Comparison of ENCODE assay signal across 21 cellular contexts in the genomic region with DNA sequence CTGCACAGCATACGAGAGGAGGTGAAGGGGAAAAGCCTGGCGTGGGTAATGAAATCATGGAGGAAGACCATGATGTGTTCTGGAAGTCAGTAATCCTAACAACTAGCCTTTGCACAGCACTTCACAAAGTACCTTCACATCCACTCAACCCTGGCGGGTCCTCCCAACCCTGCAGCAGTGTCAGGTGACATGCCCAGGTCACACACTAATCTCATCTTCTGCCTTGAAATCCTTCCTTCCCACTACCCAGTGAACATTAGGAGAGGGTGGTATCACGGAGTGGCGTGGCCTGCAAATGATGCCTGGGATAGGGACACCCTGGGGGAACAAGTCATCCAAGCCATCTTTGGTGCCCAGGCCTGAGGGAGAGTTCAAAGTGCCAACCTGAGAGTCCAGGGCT. TPM values are rescaled to one million over a fixed set of nuclear protein-coding genes. Genes with fewer than 3 reads are reported as not detected.
DNase-seq lines count a peak whose midpoint lies in the region; ATAC-seq and TF ChIP-seq lines count a peak whose summit lies in the region.
"Had no signal": no experiment of that assay in that cellular context is flagged by ENCODE, and none has a peak within 500 bp of the region (broad histone marks: within the 10 kb centered on the region; RNA-seq: fewer than 3 reads in every experiment).

No MANE protein-coding gene starts in this region.

- H3K56ac ChIP-seq in IMR-90 (ENCODE audit: extremely low read depth, insufficient read depth, low read length) = no peak overlapping the region

- H3K36me3 ChIP-seq in IMR-90 (ENCODE audit: control insufficient read depth, insufficient read depth, low read length) (no peaks in the 10 kb centered on the region), osteoblast (ENCODE audit: insufficient read depth, low read length) (no peaks in the 10 kb centered on the region)

- no peak overlapping the region for H3K27ac ChIP-seq in IMR-90 (ENCODE audit: insufficient read depth, low read length)
- no peak overlapping the region for H3K27ac ChIP-seq in osteoblast (ENCODE audit: low read depth, low read length)
- H3K27ac ChIP-seq: 22Rv1, A549, C4-2B had no signal

- no peak for TF ChIP-seq CTCF in IMR-90 (conservative IDR thresholded peaks at IDR 0.05; ENCODE audit: low read depth, low read length)
- TF ChIP-seq CTCF in endothelial cell (IDR thresholded peaks at IDR 0.05; ENCODE audit: unreplicated experiment) = no peak
- TF ChIP-seq CTCF in osteoblast (IDR thresholded peaks at IDR 0.05; ENCODE audit: extremely low read depth, low read depth, low read length) = no peak

- H3K9me1 ChIP-seq in IMR-90 (ENCODE audit: insufficient read depth, low read length) = peaks cover 10% of the 10 kb centered on the region

- dilution Hi-C loops in IMR-90 (cut with HindIII; ENCODE audit: low sequenced_read_pairs, unreplicated experiment) = no loop called here

- H3K9me3 Mint-ChIP-seq in activated CD4-positive, alpha-beta T cell treated with anti-CD3 and anti-CD28 coated beads, Interleukin-2, amount 10 ng/mL, durations not matched to agents 24 days and 14 days = no peaks in the 10 kb centered on the region
- no peaks in the 10 kb centered on the region for H3K9me3 Mint-ChIP-seq in endothelial cell (ENCODE audit: unreplicated experiment)
- H3K9me3 Mint-ChIP-seq: CD4-positive, alpha-beta T cell; H9 had no signal

- H3K4me1 Mint-ChIP-seq in activated CD4-positive, alpha-beta T cell treated with anti-CD3 and anti-CD28 coated beads, Interleukin-2, amount 10 ng/mL, durations not matched to agents 24 days and 14 days = peaks cover 18% of the 10 kb centered on the region
- H3K4me1 Mint-ChIP-seq in endothelial cell (ENCODE audit: unreplicated experiment) = peaks cover 10% of the 10 kb centered on the region

- no peaks in the 10 kb centered on the region for H3K27me3 Mint-ChIP-seq in activated CD4-positive, alpha-beta T cell treated with anti-CD3 and anti-CD28 coated beads, Interleukin-2, amount 10 ng/mL, durations not matched to agents 24 days and 14 days
- H3K27me3 Mint-ChIP-seq in endothelial cell (ENCODE audit: unreplicated experiment) = peaks cover 3% of the 10 kb centered on the region
- H3K27me3 Mint-ChIP-seq: CD4-positive, alpha-beta T cell had no signal

- H3K4ac ChIP-seq in IMR-90 (ENCODE audit: low read depth, low read length) = no peak overlapping the region

- CTCF ChIA-PET in IMR-90 (lab: Yijun Ruan, JAX) = no interaction called here

- H3K4me2 ChIP-seq in IMR-90 (ENCODE audit: low read depth, low read length) (no peak overlapping the region), osteoblast (ENCODE audit: insufficient read depth, low read length) (no peak overlapping the region)
- H3K4me2 ChIP-seq: A549 had no signal

- H3K4me1 ChIP-seq in IMR-90 (ENCODE audit: control insufficient read depth, insufficient read depth, low read length) (peaks cover 9% of the 10 kb centered on the region), osteoblast (ENCODE audit: insufficient read depth, low read length) (peaks cover 11% of the 10 kb centered on the region)
- H3K4me1 ChIP-seq: Caco-2 had no signal

- no peak overlapping the region for H2BK20ac ChIP-seq in IMR-90 (ENCODE audit: low read depth, low read length)

- in situ Hi-C loops in IMR-90 (cut with MboI; ENCODE audit: low sequenced_read_pairs) = no loop called here

- H3K18ac ChIP-seq in IMR-90 (ENCODE audit: low read depth, low read length) = no peak overlapping the region

- no peak overlapping the region for H3K4me3 Mint-ChIP-seq in activated CD4-positive, alpha-beta T cell treated with anti-CD3 and anti-CD28 coated beads, Interleukin-2, amount 10 ng/mL, durations not matched to agents 24 days and 14 days
- peak overlapping the region; percentile 31 for H3K4me3 Mint-ChIP-seq in endothelial cell (ENCODE audit: unreplicated experiment)
- H3K4me3 Mint-ChIP-seq: CD4-positive, alpha-beta T cell; H9 had no signal

- POLR2A ChIA-PET in IMR-90 (lab: Charles Lee; ENCODE audit: unreplicated experiment) = no interaction called here

- no peak overlapping the region for H4K5ac ChIP-seq in IMR-90 (ENCODE audit: low read depth, low read length)

- H2BK15ac ChIP-seq in IMR-90 (ENCODE audit: low read depth, low read length) = 0 out of 3 replicates have a peak overlapping the region, but pooled peaks have one; percentile 12

- H3K27me3 ChIP-seq in IMR-90 (ENCODE audit: control insufficient read depth, insufficient read depth, low read length) = peaks cover 7% of the 10 kb centered on the region
- peaks cover 3% of the 10 kb centered on the region for H3K27me3 ChIP-seq in osteoblast (ENCODE audit: insufficient read depth, low read length)

- no peak overlapping the region for H2BK120ac ChIP-seq in IMR-90 (ENCODE audit: low read depth, low read length)

- no peak overlapping the region for H3K9ac ChIP-seq in IMR-90 (ENCODE audit: low read depth, low read length)

- ATAC-seq in IMR-90 (ENCODE audit: low read depth) (no peak), HG03108 (IDR thresholded peaks at IDR 0.05; ENCODE audit: unreplicated experiment) (no peak)
- ATAC-seq: A549 had no signal

- H3K79me1 ChIP-seq in IMR-90 (ENCODE audit: low read depth in 1 of 2, low read length in 2 of 2) = no peaks in the 10 kb centered on the region

- TF ChIP-seq POLR2A in IMR-90 (IDR thresholded peaks at IDR 0.05; ENCODE audit: low read depth, low read length) = no peak

- no peak overlapping the region for H4K8ac ChIP-seq in IMR-90 (ENCODE audit: low read depth in 2 of 2, low read length in 2 of 2)

- H3K36me3 Mint-ChIP-seq in activated CD4-positive, alpha-beta T cell treated with anti-CD3 and anti-CD28 coated beads, Interleukin-2, amount 10 ng/mL, durations not matched to agents 24 days and 14 days (ENCODE audit: low read depth) = no peaks in the 10 kb centered on the region
- peaks cover 4% of the 10 kb centered on the region for H3K36me3 Mint-ChIP-seq in endothelial cell (ENCODE audit: low read depth, unreplicated experiment)

- intact Hi-C loops in activated CD4-positive, alpha-beta T cell treated with anti-CD3 and anti-CD28 coated beads, Interleukin-2, amount 10 ng/mL, durations not matched to agents 24 days and 14 days (cut with micrococcal nuclease) = no loop called here
- intact Hi-C loops in IMR-90 (cut with micrococcal nuclease) = no loop called here

- peak overlapping the region; percentile 31 for H3K27ac Mint-ChIP-seq in activated CD4-positive, alpha-beta T cell treated with anti-CD3 and anti-CD28 coated beads, Interleukin-2, amount 10 ng/mL, durations not matched to agents 24 days and 14 days
- no peak overlapping the region for H3K27ac Mint-ChIP-seq in endothelial cell (ENCODE audit: unreplicated experiment)
- H3K27ac Mint-ChIP-seq: CD4-positive, alpha-beta T cell; H9 had no signal

- H4K20me1 ChIP-seq in IMR-90 (ENCODE audit: insufficient read depth, low read length) (no peaks in the 10 kb centered on the region; the same call in 1 of the 2 replicates), osteoblast (ENCODE audit: insufficient read depth, low read length) (no peaks in the 10 kb centered on the region)

- H3K9me3 ChIP-seq in IMR-90 (ENCODE audit: control insufficient read depth, insufficient read depth, low read length) (no peaks in the 10 kb centered on the region), osteoblast (ENCODE audit: low read depth, low read length) (no peaks in the 10 kb centered on the region)
- H3K9me3 ChIP-seq: A549, Caco-2 had no signal

- H4K91ac ChIP-seq in IMR-90 (ENCODE audit: insufficient read depth, low read depth, low read length) = no peak overlapping the region

- no peak for TF ChIP-seq RAD21 in IMR-90 (IDR thresholded peaks at IDR 0.05; ENCODE audit: low read length)

- H3K4me3 ChIP-seq in IMR-90 (ENCODE audit: insufficient read depth, low read depth, low read length) = no peak overlapping the region
- no peak overlapping the region for H3K4me3 ChIP-seq in osteoblast (ENCODE audit: insufficient read depth, low read length)
- H3K4me3 ChIP-seq: A549 had no signal

- peak overlapping the region; percentile 25 for H2AK9ac ChIP-seq in IMR-90 (replicated peaks; ENCODE audit: low read depth, low read length, poor library complexity)

- H2AK5ac ChIP-seq in IMR-90 (ENCODE audit: low read depth, low read length) = 0 out of 2 replicates have a peak overlapping the region, but pooled peaks have one; percentile 62

- H2AFZ ChIP-seq in IMR-90 (replicated peaks; ENCODE audit: low read length, poor library complexity) (no peak overlapping the region), osteoblast (ENCODE audit: low read length) (no peak overlapping the region)

- no TSS peak for BruUV-seq in IMR-90 (replicated peaks; lab: Mats Ljungman, UMichigan)

- H3K23ac ChIP-seq in IMR-90 (ENCODE audit: low read depth, low read length) = no peak overlapping the region

- DNase-seq in activated CD4-positive, alpha-beta T cell treated with anti-CD3 and anti-CD28 coated beads, Interleukin-2, amount 10 ng/mL, durations not matched to agents 24 days and 14 days = no peak
- DNase-seq in activated CD4-positive, alpha-beta T cell treated with anti-CD3 and anti-CD28 coated beads for 4 hours = no peak
- DNase-seq in IMR-90 = no peak
- no peak for DNase-seq in endothelial cell (ENCODE audit: low spot score)
- DNase-seq in osteoblast (ENCODE audit: insufficient read length, low spot score, missing footprints) = peak; percentile 63
- no peak for DNase-seq in OCI-M1 (lab: John Stamatoyannopoulos, UW)
- DNase-seq: AML-193; Caco-2; CD4-positive, alpha-beta T cell; DMS153; DMS79; GDM1; GOT3; H9 had no signal

- no CpG with 5 or more reads among the region's 5 CpGs for WGBS in IMR-90 (ENCODE audit: extremely low coverage in 2 of 2, insufficient read length in 1 of 2), 2 experiments

- H2BK5ac ChIP-seq in IMR-90 (ENCODE audit: low read depth, low read length, poor library complexity, severe bottlenecking) = no peak overlapping the region

- no peaks in the 10 kb centered on the region for H3K79me2 ChIP-seq in osteoblast (ENCODE audit: insufficient read depth, low read length)

- H3K14ac ChIP-seq in IMR-90 (replicated peaks; ENCODE audit: low read depth, low read length) = no peak overlapping the region

RNA-seq across cellular contexts. Expression of a gene that starts 14.5 kb away (rescaled TPM):
- total RNA-seq in activated CD4-positive, alpha-beta T cell treated with anti-CD3 and anti-CD28 coated beads, Interleukin-2, amount 10 ng/mL, durations not matched to agents 24 days and 14 days = not detected in 2 replicates
- total RNA-seq in IMR-90 (2012; rRNA removed) = not detected in 2 replicates
- polyA plus RNA-seq in IMR-90 (2012; rRNA removed) = not detected in 2 replicates
- polyA plus RNA-seq in IMR-90 (2012; cell fraction: cytosol; rRNA removed) = not detected in 2 replicates
- 0.08 TPM in 1 of 2 replicates, not detected in the other for polyA plus RNA-seq in IMR-90 (2012; cell fraction: nucleus; rRNA removed; ENCODE audit: low replicate concordance)
- not detected for total RNA-seq in endothelial cell (ENCODE audit: unreplicated experiment)
- total RNA-seq in osteoblast = not detected in 2 replicates
- total RNA-seq: Caco-2; CD4-positive, alpha-beta T cell; Daoy; H9; HT1080 had no signal
- polyA plus RNA-seq: A549, BJ had no signal

RNA-seq across cellular contexts. Expression of a gene that starts 14.7 kb away (rescaled TPM):
- 65.7 and 65.8 TPM in 2 replicates for total RNA-seq in activated CD4-positive, alpha-beta T cell treated with anti-CD3 and anti-CD28 coated beads, Interleukin-2, amount 10 ng/mL, durations not matched to agents 24 days and 14 days
- total RNA-seq in IMR-90 (2012; rRNA removed) (45.7 and 46.4 TPM in 2 replicates), endothelial cell (ENCODE audit: unreplicated experiment) (49.3 TPM), osteoblast (39.8 and 46.6 TPM in 2 replicates)
- 68.9 and 78.6 TPM in 2 replicates for polyA plus RNA-seq in IMR-90 (2012; rRNA removed)
- polyA plus RNA-seq in IMR-90 (2012; cell fraction: cytosol; rRNA removed) = 39.3 and 55.4 TPM in 2 replicates
- polyA plus RNA-seq in IMR-90 (2012; cell fraction: nucleus; rRNA removed; ENCODE audit: low replicate concordance) = 38.2 and 43.6 TPM in 2 replicates

RNA-seq across cellular contexts. Expression of a gene that starts 20.7 kb away (rescaled TPM):
- 0.69 and 0.84 TPM in 2 replicates for total RNA-seq in activated CD4-positive, alpha-beta T cell treated with anti-CD3 and anti-CD28 coated beads, Interleukin-2, amount 10 ng/mL, durations not matched to agents 24 days and 14 days
- total RNA-seq in IMR-90 (2012; rRNA removed) (not detected in 2 replicates), endothelial cell (ENCODE audit: unreplicated experiment) (not detected), osteoblast (under 0.01 TPM in 1 of 2 replicates, not detected in the other)
- 0.04 TPM in 1 of 2 replicates, not detected in the other for polyA plus RNA-seq in IMR-90 (2012; rRNA removed)
- polyA plus RNA-seq in IMR-90 (2012; cell fraction: cytosol; rRNA removed) = not detected in 2 replicates
- not detected in 2 replicates for polyA plus RNA-seq in IMR-90 (2012; cell fraction: nucleus; rRNA removed; ENCODE audit: low replicate concordance)
- total RNA-seq: Caco-2, Daoy, H9, HT1080 had no signal
- polyA plus RNA-seq: A549, BJ had no signal

RNA-seq across cellular contexts. Expression of a gene that starts 23.6 kb away (rescaled TPM):
- total RNA-seq in activated CD4-positive, alpha-beta T cell treated with anti-CD3 and anti-CD28 coated beads, Interleukin-2, amount 10 ng/mL, durations not matched to agents 24 days and 14 days = 22.1 and 22.7 TPM in 2 replicates
- total RNA-seq in IMR-90 (2012; rRNA removed) (1.4 and 1.7 TPM in 2 replicates), endothelial cell (ENCODE audit: unreplicated experiment) (9.0 TPM), osteoblast (5.3 and 5.8 TPM in 2 replicates)
- 5.1 and 7.5 TPM in 2 replicates for polyA plus RNA-seq in IMR-90 (2012; rRNA removed)
- 0.49 and 1.2 TPM in 2 replicates for polyA plus RNA-seq in IMR-90 (2012; cell fraction: cytosol; rRNA removed)
- 30.8 and 104 TPM in 2 replicates for polyA plus RNA-seq in IMR-90 (2012; cell fraction: nucleus; rRNA removed; ENCODE audit: low replicate concordance)

RNA-seq across cellular contexts. Expression of a gene that starts 38.5 kb away (rescaled TPM):
- total RNA-seq in activated CD4-positive, alpha-beta T cell treated with anti-CD3 and anti-CD28 coated beads, Interleukin-2, amount 10 ng/mL, durations not matched to agents 24 days and 14 days = 199 and 204 TPM in 2 replicates
- total RNA-seq in IMR-90 (2012; rRNA removed) = 123 and 125 TPM in 2 replicates
- polyA plus RNA-seq in IMR-90 (2012; rRNA removed) = 154 and 155 TPM in 2 replicates
- polyA plus RNA-seq in IMR-90 (2012; cell fraction: cytosol; rRNA removed) = 69.3 and 125 TPM in 2 replicates
- 121 and 167 TPM in 2 replicates for polyA plus RNA-seq in IMR-90 (2012; cell fraction: nucleus; rRNA removed; ENCODE audit: low replicate concordance)
- 132 TPM for total RNA-seq in endothelial cell (ENCODE audit: unreplicated experiment)
- total RNA-seq in osteoblast = 94.8 and 99.3 TPM in 2 replicates
